Comparison of ENCODE assay signal across 12 cellular contexts in the genomic region with DNA sequence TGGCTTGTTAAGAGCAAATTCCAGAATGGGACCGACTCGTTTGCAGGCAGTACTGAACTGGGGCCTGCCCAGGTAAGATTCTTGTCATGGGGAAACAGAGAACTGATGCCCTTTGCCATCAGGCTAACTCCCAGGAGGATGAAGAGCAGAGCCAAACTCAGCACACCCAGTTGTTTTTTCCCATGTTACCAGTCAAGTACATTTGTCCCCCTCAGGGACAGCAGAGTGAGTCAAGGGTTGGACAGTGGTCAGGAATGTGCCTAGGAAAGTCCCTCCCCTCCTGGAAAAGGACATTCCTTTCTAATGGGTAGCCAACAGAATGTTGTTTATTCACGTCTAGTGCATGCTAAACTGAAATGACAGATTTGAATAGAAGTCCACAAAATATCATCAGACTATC. TPM values are rescaled to one million over a fixed set of nuclear protein-coding genes. Genes with fewer than 3 reads are reported as not detected.
DNase-seq lines count a peak whose midpoint lies in the region; ATAC-seq, FAIRE-seq and TF ChIP-seq lines count a peak whose summit lies in the region.
"Had no signal": no experiment of that assay in that cellular context is flagged by ENCODE, and none has a peak within 500 bp of the region (broad histone marks: within the 10 kb centered on the region; RNA-seq: fewer than 3 reads in every experiment).

No MANE protein-coding gene starts in this region.

- H3K36me3 ChIP-seq in kidney (ENCODE audit: control insufficient read depth in 1 of 2, insufficient read depth in 2 of 2, low read length in 2 of 2) (no peaks in the 10 kb centered on the region), stomach (no peaks in the 10 kb centered on the region), H7 (replicated peaks; ENCODE audit: control insufficient read depth, insufficient read depth, low read length) (no peaks in the 10 kb centered on the region)

- H3K27me3 ChIP-seq in stomach (no peaks in the 10 kb centered on the region), H7 (ENCODE audit: control insufficient read depth, insufficient read depth, low read length) (no peaks in the 10 kb centered on the region)

- WGBS in stomach, 5 donors: 34 to 50% (median 41%) methylated on average over 3 of the region's 3 CpGs

- TF ChIP-seq EP300 in stomach (IDR thresholded peaks at IDR 0.05): no peak

- no peak for ATAC-seq in GM18502 (IDR thresholded peaks at IDR 0.05; ENCODE audit: poor library complexity, unreplicated experiment)

- DNase-seq in HK-2 (ENCODE audit: unreplicated experiment) (peak; percentile 33), choroid plexus epithelial cell (ENCODE audit: low read depth) (peak; percentile 53), kidney (no peak), stomach (no peak), H7 (no peak), GM13977 (ENCODE audit: low spot score) (no peak), NCI-H146 treated with DMSO at 0.1 percent for 48 hours (lab: John Stamatoyannopoulos, UW; ENCODE audit: unreplicated experiment) (no peak)
- DNase-seq: amniotic stem cell, GF-D8 had no signal

- FAIRE-seq in kidney (lab: Jason Lieb, UNC): peak; percentile 69

- H3K9ac ChIP-seq in kidney (ENCODE audit: low read length in 2 of 2): peak overlapping the region in 1 of 2 donors; percentile 9

- H3K4me3 ChIP-seq in choroid plexus epithelial cell (ENCODE audit: low read depth, low read length): no peak overlapping the region
- H3K4me3 ChIP-seq in kidney (ENCODE audit: low read length in 2 of 2): peak overlapping the region; percentile 13 to 38
- H3K4me3 ChIP-seq in stomach: no peak overlapping the region
- H3K4me3 ChIP-seq in H7 (ENCODE audit: insufficient read depth, low read depth, low read length): no peak overlapping the region

- no peaks in the 10 kb centered on the region for H3K9me3 ChIP-seq in kidney (ENCODE audit: control insufficient read depth in 1 of 2, low read length in 2 of 2)
- H3K9me3 ChIP-seq in stomach: no peaks in the 10 kb centered on the region

- no peak for TF ChIP-seq POLR2A in stomach (IDR thresholded peaks at IDR 0.05)

- peak overlapping the region; percentile 40 to 66 for H3K27ac ChIP-seq in kidney (ENCODE audit: low read depth in 2 of 2, low read length in 2 of 2)
- peak overlapping the region in 4 of 5 donors; percentile 21 to 57 (median 42) for H3K27ac ChIP-seq in stomach

- in situ Hi-C loops in GM13977 (cut with MboI; ENCODE audit: low pct_unique_long_range_greater_than_20kb, low sequenced_read_pairs, unreplicated experiment): no loop called here

- H3K4me1 ChIP-seq in kidney (ENCODE audit: control insufficient read depth in 1 of 2, insufficient read depth in 1 of 2, low read depth in 1 of 2, low read length in 2 of 2) (peaks cover 9 to 26% of the 10 kb centered on the region in 2 donors), stomach (peaks cover 10 to 48% (median 34%) of the 10 kb centered on the region in 4 donors)

- intact Hi-C loops in kidney (cut with DNase I): loop anchor here (5.0 kb wide), 1 partner anchor 156 kb away; no protein-coding TSS in a partner anchor
- intact Hi-C loops in stomach (cut with DNase I; ENCODE audit: low total_unique reads): no loop called here

- TF ChIP-seq CTCF in choroid plexus epithelial cell (conservative IDR thresholded peaks at IDR 0.05; ENCODE audit: low read depth, low read length) (no peak), kidney (IDR thresholded peaks at IDR 0.05; ENCODE audit: borderline replicate concordance, extremely low read depth, insufficient read depth) (no peak), stomach (IDR thresholded peaks at IDR 0.05) (no peak), GM13977 (IDR thresholded peaks at IDR 0.05; ENCODE audit: extremely low read depth, insufficient read depth, missing control alignments) (no peak)

RNA-seq across cellular contexts. Expression of a gene that starts 1.6 kb away (rescaled TPM):
- 3.0 TPM for total RNA-seq in kidney
- 2.6 TPM for polyA plus RNA-seq in kidney (ENCODE audit: insufficient read depth, low read depth, low replicate concordance)
- total RNA-seq in stomach: 1 to 10 TPM in 1 of 5 donors, under 1 TPM in 1, not detected in 3; 0.72 to 2.0 TPM
- polyA plus RNA-seq in stomach: 1 to 10 TPM in 1 of 3 donors, under 1 TPM in 1, not detected in 1; 0.03 to 1.7 TPM
- not detected in 2 replicates for total RNA-seq in H7 (2014; rRNA removed; shearing (Covaris generic))
- total RNA-seq: mononuclear cell, NCI-H460 had no signal

RNA-seq across cellular contexts. Expression of a gene that starts 27.8 kb away (rescaled TPM):
- total RNA-seq in kidney (0.76 TPM), stomach (1 to 10 TPM in 1 of 5 donors, not detected in 4; 2.4 TPM)
- polyA plus RNA-seq in kidney (ENCODE audit: insufficient read depth, low read depth, low replicate concordance) (10.9 TPM), stomach (not detected)
- total RNA-seq in H7 (2014; rRNA removed; shearing (Covaris generic)): not detected in 2 replicates
- total RNA-seq: mononuclear cell, NCI-H460 had no signal

RNA-seq across cellular contexts. Expression of a gene that starts 38.3 kb away (rescaled TPM):
- total RNA-seq in kidney (2.0 TPM), stomach (1 to 10 TPM in 3 of 5 donors, not detected in 2; 1.0 to 3.1 (median 1.5) TPM)
- polyA plus RNA-seq in kidney (ENCODE audit: insufficient read depth, low read depth, low replicate concordance) (4.5 TPM), stomach (1 to 10 TPM; 1.1 to 2.4 (median 1.4) TPM)
- total RNA-seq in H7 (2014; rRNA removed; shearing (Covaris generic)): 1.7 and 3.0 TPM in 2 replicates

RNA-seq across cellular contexts. Expression of a gene that starts 38.5 kb away (rescaled TPM):
- total RNA-seq in kidney: 55.5 TPM
- polyA plus RNA-seq in kidney (ENCODE audit: insufficient read depth, low read depth, low replicate concordance): 17.6 TPM
- total RNA-seq in stomach: 10 to 100 TPM in 4 of 5 donors, 1 to 10 TPM in 1; 1.4 to 65.9 (median 19.2) TPM
- 10 to 100 TPM; 12.7 to 16.0 (median 13.0) TPM for polyA plus RNA-seq in stomach
- 31.7 and 33.8 TPM in 2 replicates for total RNA-seq in H7 (2014; rRNA removed; shearing (Covaris generic))

RNA-seq across cellular contexts. Expression of a gene that starts 43.9 kb away (rescaled TPM):
- total RNA-seq in kidney: 811 TPM
- 745 TPM for polyA plus RNA-seq in kidney (ENCODE audit: insufficient read depth, low read depth, low replicate concordance)
- total RNA-seq in stomach: 100 to 1,000 TPM in 4 of 5 donors, 10 to 100 TPM in 1; 67.7 to 362 (median 187) TPM
- 10 to 100 TPM; 52.4 to 83.5 (median 66.7) TPM for polyA plus RNA-seq in stomach
- not detected in 2 replicates for total RNA-seq in H7 (2014; rRNA removed; shearing (Covaris generic))
- total RNA-seq: NCI-H460 had no signal

Comparison
In these comparisons a context has a peak if more than half of its experiments do, and no peak if none do; other contexts are left out.
1. DNase-seq: peak in HK-2 (single experiment) and choroid plexus epithelial cell (single experiment); none in kidney (single experiment), stomach (single experiment), H7 (single experiment), GM13977 (single experiment) and NCI-H146 treated with DMSO at 0.1 percent for 48 hours (single experiment).
2. H3K4me3 ChIP-seq: peak in kidney (2 of 2); none in choroid plexus epithelial cell (single experiment), stomach (0 of 4) and H7 (single experiment).